20 cellular contexts compared by ENCODE assay signal in genomic region chr3:133995264-133995663, GRCh38. TPM values are rescaled to one million over a fixed set of nuclear protein-coding genes. Genes with fewer than 3 reads are reported as not detected.
"Had no signal": no experiment of that assay in that cellular context is flagged by ENCODE, and none has a peak within 500 bp of the region (broad histone marks: within the 10 kb centered on the region; RNA-seq: fewer than 3 reads in every experiment).

No MANE protein-coding gene starts in this region.

- H3K4me1 ChIP-seq: adrenal gland, Peyer's patch had no signal

- H3K4me3 Mint-ChIP-seq: activated CD4-positive, alpha-beta T cell treated with anti-CD3 and anti-CD28 coated beads, Interleukin-2, amount 10 ng/mL, durations not matched to agents 24 days and 14 days; activated naive CD8-positive, alpha-beta T cell treated with anti-CD3 and anti-CD28 coated beads, Interleukin-2, amount 10 ng/mL, durations not matched to agents 7 days and 5 days; T-helper 1 cell treated with Interleukin-12 subunit alpha and Interleukin-12 subunit beta and Interleukin-4 antibody, amounts not matched to agents 30 μg/mL and 1 μg/mL, for 36 hours had no signal

- H3K27ac Mint-ChIP-seq: activated CD4-positive, alpha-beta T cell treated with anti-CD3 and anti-CD28 coated beads, Interleukin-2, amount 10 ng/mL, durations not matched to agents 24 days and 14 days; activated naive CD8-positive, alpha-beta T cell treated with anti-CD3 and anti-CD28 coated beads, Interleukin-2, amount 10 ng/mL, durations not matched to agents 7 days and 5 days; T-helper 1 cell treated with Interleukin-12 subunit alpha and Interleukin-12 subunit beta and Interleukin-4 antibody, amounts not matched to agents 30 μg/mL and 1 μg/mL, for 36 hours had no signal

- H3K9me3 ChIP-seq: adrenal gland, Peyer's patch had no signal

- H3K36me3 ChIP-seq: adrenal gland, Peyer's patch had no signal

- H3K4me3 ChIP-seq: adrenal gland, Peyer's patch had no signal

- H3K36me3 Mint-ChIP-seq: activated naive CD8-positive, alpha-beta T cell treated with anti-CD3 and anti-CD28 coated beads, Interleukin-2, amount 10 ng/mL, durations not matched to agents 7 days and 5 days had no signal

- DNase-seq: activated CD4-positive, alpha-beta T cell treated with anti-CD3 and anti-CD28 coated beads for 1 hour; activated CD4-positive, alpha-beta T cell treated with anti-CD3 and anti-CD28 coated beads, Interleukin-2, amount 10 ng/mL, durations not matched to agents 24 days and 14 days; activated CD4-positive, alpha-beta T cell treated with anti-CD3 and anti-CD28 coated beads, Interleukin-2, amount 50 U/mL, for 48 hours; activated naive CD4-positive, alpha-beta T cell treated with anti-CD3 and anti-CD28 coated beads, Interleukin-2, amount 50 U/mL, for 16 hours; activated naive CD8-positive, alpha-beta T cell treated with anti-CD3 and anti-CD28 coated beads, Interleukin-2, amount 10 ng/mL, durations not matched to agents 7 days and 5 days; activated T-cell treated with anti-CD3 and anti-CD28 coated beads, Interleukin-2, amount 50 U/mL, for 1 hour; anterior cingulate cortex; caudate nucleus; KBM-7; NCI-H1048; NCI-H1417; NCI-H1694; NCI-H2029 treated with DMSO at 0.1 percent for 48 hours; NCI-H510A treated with DMSO at 0.1 percent for 48 hours; Peyer's patch; SHP77 had no signal

- H3K4me1 Mint-ChIP-seq: activated CD4-positive, alpha-beta T cell treated with anti-CD3 and anti-CD28 coated beads, Interleukin-2, amount 10 ng/mL, durations not matched to agents 24 days and 14 days; activated naive CD8-positive, alpha-beta T cell treated with anti-CD3 and anti-CD28 coated beads, Interleukin-2, amount 10 ng/mL, durations not matched to agents 7 days and 5 days had no signal

- H3K9me3 Mint-ChIP-seq: activated CD4-positive, alpha-beta T cell treated with anti-CD3 and anti-CD28 coated beads, Interleukin-2, amount 10 ng/mL, durations not matched to agents 24 days and 14 days; activated naive CD8-positive, alpha-beta T cell treated with anti-CD3 and anti-CD28 coated beads, Interleukin-2, amount 10 ng/mL, durations not matched to agents 7 days and 5 days; T-helper 1 cell treated with Interleukin-12 subunit alpha and Interleukin-12 subunit beta and Interleukin-4 antibody, amounts not matched to agents 30 μg/mL and 1 μg/mL, for 36 hours had no signal

- H3K27me3 ChIP-seq: adrenal gland, Peyer's patch had no signal

- H3K27ac ChIP-seq: adrenal gland, Peyer's patch, RWPE1 had no signal

RNA-seq across cellular contexts. Expression of gene SLCO2A1, which starts 34.5 kb away (rescaled TPM):
- total RNA-seq: activated CD4-positive, alpha-beta T cell treated with anti-CD3 and anti-CD28 coated beads, Interleukin-2, amount 10 ng/mL, durations not matched to agents 24 days and 14 days; activated naive CD8-positive, alpha-beta T cell treated with anti-CD3 and anti-CD28 coated beads, Interleukin-2, amount 10 ng/mL, durations not matched to agents 7 days and 5 days; SK-MEL-5 had no signal
